9 cellular contexts compared by ENCODE assay signal in the genomic region with DNA sequence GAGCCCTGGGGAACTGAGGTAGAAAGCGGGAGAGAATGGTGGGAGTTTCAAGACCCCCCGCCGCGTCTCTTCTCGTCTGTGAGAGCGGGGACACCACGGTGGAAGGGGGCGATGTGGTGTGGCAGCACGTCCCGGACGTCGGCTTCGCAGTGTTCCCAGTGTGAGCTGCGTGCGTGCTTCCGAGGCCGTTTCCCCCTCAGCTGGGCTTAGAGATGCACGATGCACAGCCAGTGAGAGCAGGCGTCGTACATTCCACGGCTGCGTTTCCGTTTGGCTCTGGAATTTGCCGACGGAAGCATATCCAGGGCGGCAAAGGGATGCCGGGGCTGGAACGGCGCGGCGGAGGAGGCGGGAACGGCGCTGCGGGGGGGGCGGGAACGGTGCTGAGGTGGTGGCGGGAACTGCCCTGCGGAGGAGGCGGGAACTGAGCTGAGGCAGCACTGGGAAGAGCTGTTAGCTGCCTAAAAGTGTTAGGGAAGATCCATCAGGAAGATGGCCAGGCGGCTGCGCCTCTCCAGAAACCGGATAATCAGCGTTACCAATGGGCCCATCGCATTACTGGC. TPM values are rescaled to one million over a fixed set of nuclear protein-coding genes. Genes with fewer than 3 reads are reported as not detected.
DNase-seq lines count a peak whose midpoint lies in the region; ATAC-seq and TF ChIP-seq lines count a peak whose summit lies in the region.
"Had no signal": no experiment of that assay in that cellular context is flagged by ENCODE, and none has a peak within 500 bp of the region (broad histone marks: within the 10 kb centered on the region; RNA-seq: fewer than 3 reads in every experiment).

No MANE protein-coding gene starts in this region.

- H3K36me3 ChIP-seq in CD4-positive, alpha-beta memory T cell (ENCODE audit: insufficient read depth, low read length): no peaks in the 10 kb centered on the region
- no peaks in the 10 kb centered on the region for H3K36me3 ChIP-seq in kidney epithelial cell (ENCODE audit: control insufficient read depth, insufficient read depth, low read length)
- no peaks in the 10 kb centered on the region for H3K36me3 ChIP-seq in smooth muscle cell (ENCODE audit: low read depth)

- no peaks in the 10 kb centered on the region for H3K4me1 ChIP-seq in CD4-positive, alpha-beta memory T cell (ENCODE audit: insufficient read depth, low read length)
- peaks cover 39% of the 10 kb centered on the region for H3K4me1 ChIP-seq in smooth muscle cell (ENCODE audit: low read depth)

- peaks cover 65% of the 10 kb centered on the region for H3F3A ChIP-seq in smooth muscle cell (ENCODE audit: low read depth)

- H3K36me3 Mint-ChIP-seq in CD4-positive, alpha-beta memory T cell: no peaks in the 10 kb centered on the region

- H3K4me2 ChIP-seq in smooth muscle cell: peak overlapping the region; percentile 89

- H3K27me3 ChIP-seq in CD4-positive, alpha-beta memory T cell (ENCODE audit: insufficient read depth, low read length): peaks cover 4% of the 10 kb centered on the region
- H3K27me3 ChIP-seq in kidney epithelial cell (ENCODE audit: control insufficient read depth, insufficient read depth, low read length) (no peaks in the 10 kb centered on the region), smooth muscle cell (ENCODE audit: low read depth) (no peaks in the 10 kb centered on the region)

- POLR2A ChIA-PET in CD4-positive, alpha-beta memory T cell (lab: Charles Lee; ENCODE audit: partially characterized antibody): no interaction called here

- CTCF ChIA-PET in CD4-positive, alpha-beta memory T cell (lab: Charles Lee; ENCODE audit: partially characterized antibody): no interaction called here

- H2AFZ ChIP-seq in smooth muscle cell (ENCODE audit: low read depth): peak overlapping the region; percentile 82

- TF ChIP-seq RAD21 in Ishikawa (IDR thresholded peaks at IDR 0.05; ENCODE audit: low read depth): no peak

- no peak for TF ChIP-seq EP300 in Ishikawa (IDR thresholded peaks at IDR 0.05; ENCODE audit: borderline replicate concordance)

- TF ChIP-seq CTCF in cardiac fibroblast (IDR thresholded peaks at IDR 0.05; ENCODE audit: low read depth, low read length): no peak
- TF ChIP-seq CTCF in kidney epithelial cell (IDR thresholded peaks at IDR 0.05; ENCODE audit: insufficient read depth, low read length, poor library complexity, severe bottlenecking): no peak
- TF ChIP-seq CTCF in smooth muscle cell (IDR thresholded peaks at IDR 0.05; ENCODE audit: borderline replicate concordance, insufficient read depth, poor library complexity, severe bottlenecking): no peak
- no peak for TF ChIP-seq CTCF in GM20000 (IDR thresholded peaks at IDR 0.05; ENCODE audit: extremely low read depth, missing control alignments)

- DNase-seq in CD4-positive, alpha-beta memory T cell: no peak
- peak; percentile 54 to 81 for DNase-seq in cardiac fibroblast (ENCODE audit: low read depth in 2 of 2)
- peak; percentile 35 for DNase-seq in kidney epithelial cell (ENCODE audit: low read depth)
- peak; percentile 19 for DNase-seq in smooth muscle cell (lab: John Stamatoyannopoulos, UW; ENCODE audit: unreplicated experiment)
- no peak for DNase-seq in activated CD8-positive, alpha-beta memory T cell treated with anti-CD3 and anti-CD28 coated beads for 24 hours
- DNase-seq in GM20000 (ENCODE audit: low spot score): no peak

- peaks cover 0 to 14% (median 2%) of the 10 kb centered on the region in 4 donors for H3K4me1 Mint-ChIP-seq in CD4-positive, alpha-beta memory T cell

- H3K4me3 Mint-ChIP-seq in CD4-positive, alpha-beta memory T cell: peak overlapping the region; percentile 5 to 83 (median 74)

- peaks cover 0 to 33% (median 20%) of the 10 kb centered on the region in 8 donors for H3K9me3 Mint-ChIP-seq in CD4-positive, alpha-beta memory T cell

- H3K9ac ChIP-seq in smooth muscle cell (ENCODE audit: low read depth): peak overlapping the region; percentile 56

- intact Hi-C loops in CD4-positive, alpha-beta memory T cell (cut with micrococcal nuclease): no loop called here

- H3K27ac ChIP-seq in CD4-positive, alpha-beta memory T cell (ENCODE audit: low read depth, low read length): no peak overlapping the region
- H3K27ac ChIP-seq in smooth muscle cell (ENCODE audit: low read depth): peak overlapping the region; percentile 93

- H3K27me3 Mint-ChIP-seq in CD4-positive, alpha-beta memory T cell: peaks cover 20 to 25% of the 10 kb centered on the region in 2 donors

- H4K20me1 ChIP-seq in smooth muscle cell (ENCODE audit: low read depth): no peaks in the 10 kb centered on the region

- 20% methylated on average over 41 of the region's 45 CpGs for WGBS in smooth muscle cell (ENCODE audit: low lambda C conversion rate)

- peak overlapping the region in 1 of 2 donors; percentile 7 for H3K4me3 ChIP-seq in CD4-positive, alpha-beta memory T cell (ENCODE audit: low read length in 2 of 2)
- H3K4me3 ChIP-seq in cardiac fibroblast (replicated peaks in 1 of 2; ENCODE audit: low read depth in 2 of 2, low read length in 2 of 2): peak overlapping the region; percentile 49
- H3K4me3 ChIP-seq in kidney epithelial cell (ENCODE audit: low read depth, low read length): peak overlapping the region; percentile 41
- H3K4me3 ChIP-seq in smooth muscle cell: peak overlapping the region; percentile 38

- H3K27ac Mint-ChIP-seq in CD4-positive, alpha-beta memory T cell: no peak overlapping the region

- no peaks in the 10 kb centered on the region for H3K9me3 ChIP-seq in CD4-positive, alpha-beta memory T cell (ENCODE audit: control insufficient read depth in 1 of 2, low read length in 2 of 2)
- peaks cover 7% of the 10 kb centered on the region for H3K9me3 ChIP-seq in smooth muscle cell (replicated peaks; ENCODE audit: low read depth)

- H3K79me2 ChIP-seq in smooth muscle cell (ENCODE audit: low read depth): no peaks in the 10 kb centered on the region

- no peak for ATAC-seq in HG02938 (IDR thresholded peaks at IDR 0.05; ENCODE audit: unreplicated experiment)

TF ChIP-seq in Ishikawa, 13 proteins besides CTCF, POLR2A, EP300 and RAD21:
- TF ChIP-seq FOXM1 (IDR thresholded peaks at IDR 0.05; ENCODE audit: borderline replicate concordance, low read depth) (no peak), TEAD4 (IDR thresholded peaks at IDR 0.05) (peak; percentile 94), TAF1 (IDR thresholded peaks at IDR 0.05; ENCODE audit: low read depth) (no peak), ZBTB7A (IDR thresholded peaks at IDR 0.05; ENCODE audit: low read depth) (peak; percentile 69; the same call in 1 of the 2 replicates), YY1 (IDR thresholded peaks at IDR 0.05; ENCODE audit: low read depth) (no peak), EGR1 (IDR thresholded peaks at IDR 0.05) (no peak), NFIC (IDR thresholded peaks at IDR 0.05) (no peak), CREB1 (IDR thresholded peaks at IDR 0.05; ENCODE audit: low read depth) (no peak)
- TF ChIP-seq, protein P1, sequence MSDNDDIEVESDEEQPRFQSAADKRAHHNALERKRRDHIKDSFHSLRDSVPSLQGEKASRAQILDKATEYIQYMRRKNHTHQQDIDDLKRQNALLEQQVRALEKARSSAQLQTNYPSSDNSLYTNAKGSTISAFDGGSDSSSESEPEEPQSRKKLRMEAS (IDR thresholded peaks at IDR 0.05): peak; percentile 99
- TF ChIP-seq, protein P2, sequence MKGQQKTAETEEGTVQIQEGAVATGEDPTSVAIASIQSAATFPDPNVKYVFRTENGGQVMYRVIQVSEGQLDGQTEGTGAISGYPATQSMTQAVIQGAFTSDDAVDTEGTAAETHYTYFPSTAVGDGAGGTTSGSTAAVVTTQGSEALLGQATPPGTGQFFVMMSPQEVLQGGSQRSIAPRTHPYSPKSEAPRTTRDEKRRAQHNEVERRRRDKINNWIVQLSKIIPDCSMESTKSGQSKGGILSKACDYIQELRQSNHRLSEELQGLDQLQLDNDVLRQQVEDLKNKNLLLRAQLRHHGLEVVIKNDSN (IDR thresholded peaks at IDR 0.05): no peak
TF ChIP-seq in Ishikawa: peak in this region for 3.

RNA-seq across cellular contexts. Expression of a gene that starts 37.7 kb away (rescaled TPM):
- total RNA-seq in CD4-positive, alpha-beta memory T cell: not detected
- polyA plus RNA-seq in CD4-positive, alpha-beta memory T cell: not detected
- not detected in 2 replicates for total RNA-seq in kidney epithelial cell
- total RNA-seq in smooth muscle cell: 0.22 and 1.2 TPM in 2 replicates
- polyA plus RNA-seq in smooth muscle cell: 1.5 TPM in 1 of 2 replicates, not detected in the other
- total RNA-seq: mononuclear cell had no signal

RNA-seq across cellular contexts. Expression of a gene that starts 43.8 kb away (rescaled TPM):
- total RNA-seq in CD4-positive, alpha-beta memory T cell: not detected
- not detected for polyA plus RNA-seq in CD4-positive, alpha-beta memory T cell
- total RNA-seq in kidney epithelial cell: not detected in 2 replicates
- total RNA-seq in smooth muscle cell: not detected in 2 replicates
- polyA plus RNA-seq in smooth muscle cell: not detected in 2 replicates
- total RNA-seq: mononuclear cell had no signal

Comparison
In these comparisons a context has a peak if more than half of its experiments do, and no peak if none do; other contexts are left out.
1. DNase-seq: peak in cardiac fibroblast (2 of 2), kidney epithelial cell (single experiment) and smooth muscle cell (single experiment); none in CD4-positive, alpha-beta memory T cell (0 of 5), activated CD8-positive, alpha-beta memory T cell treated with anti-CD3 and anti-CD28 coated beads for 24 hours (single experiment) and GM20000 (single experiment).